25 cellular contexts compared by ENCODE assay signal in genomic region chr17:5532581-5532980, GRCh38.
"Had no signal": no experiment of that assay in that cellular context is flagged by ENCODE, and none has a peak within 500 bp of the region (broad histone marks: within the 10 kb centered on the region; RNA-seq: fewer than 3 reads in every experiment).

No MANE protein-coding gene starts in this region.

- H3K27ac ChIP-seq: ascending aorta, breast epithelium, cardiac muscle cell, colonic mucosa had no signal

- H3K27me3 ChIP-seq: ascending aorta, breast epithelium, cardiac muscle cell, colonic mucosa had no signal

- ATAC-seq: activated CD4-positive, alpha-beta T cell treated with anti-CD3 and anti-CD28 coated beads for 36 hours; activated CD8-positive, alpha-beta T cell treated with anti-CD3 and anti-CD28 coated beads, Interleukin-2, amount 10 ng/mL, durations not matched to agents 7 days and 5 days; activated T-cell treated with anti-CD3 and anti-CD28 coated beads, Interleukin-2, amount 50 U/mL, for 4 hours; esophagus mucosa; SK-N-SH treated with all-trans-retinoic acid at 6 μM for 48 hours had no signal

- H3K36me3 Mint-ChIP-seq: brain had no signal

- DNase-seq: activated CD4-positive, alpha-beta memory T cell treated with anti-CD3 and anti-CD28 coated beads for 36 hours; activated CD4-positive, alpha-beta T cell treated with anti-CD3 and anti-CD28 coated beads for 36 hours; activated CD4-positive, alpha-beta T cell treated with anti-CD3 and anti-CD28 coated beads, Interleukin-2, amount 10 ng/mL, durations not matched to agents 24 days and 14 days; activated CD4-positive, CD25-positive, alpha-beta regulatory T cell; activated CD4-positive, CD25-positive, alpha-beta regulatory T cell treated with anti-CD3 and anti-CD28 coated beads, Interleukin-2, amount 50 U/mL, for 72 hours; activated CD8-positive, alpha-beta memory T cell treated with anti-CD3 and anti-CD28 coated beads, Interleukin-2, amount 50 U/mL, for 48 hours; activated CD8-positive, alpha-beta T cell treated with anti-CD3 and anti-CD28 coated beads, Interleukin-2, amount 10 ng/mL, durations not matched to agents 7 days and 5 days; activated naive CD4-positive, alpha-beta T cell treated with anti-CD3 and anti-CD28 coated beads, Interleukin-2, amount 50 U/mL, for 16 hours; activated naive CD8-positive, alpha-beta T cell treated with anti-CD3 and anti-CD28 coated beads, Interleukin-2, amount 10 ng/mL, durations not matched to agents 7 days and 5 days; activated T-cell treated with anti-CD3 and anti-CD28 coated beads for 4 hours; activated T-cell treated with anti-CD3 and anti-CD28 coated beads, Interleukin-2, amount 50 U/mL, for 4 hours; central memory CD4-positive, alpha-beta T cell; cerebellar nuclear complex; colonic mucosa; effector CD8-positive, alpha-beta T cell; endodermal cell; foreskin fibroblast; T-helper 2 cell had no signal

- H3K4me1 Mint-ChIP-seq: activated CD4-positive, alpha-beta T cell treated with anti-CD3 and anti-CD28 coated beads for 36 hours; activated CD4-positive, alpha-beta T cell treated with anti-CD3 and anti-CD28 coated beads, Interleukin-2, amount 10 ng/mL, durations not matched to agents 24 days and 14 days; activated naive CD8-positive, alpha-beta T cell treated with anti-CD3 and anti-CD28 coated beads, Interleukin-2, amount 10 ng/mL, durations not matched to agents 7 days and 5 days; endodermal cell had no signal

- H3K4me1 ChIP-seq: breast epithelium, colonic mucosa had no signal

- H3K27me3 Mint-ChIP-seq: activated CD4-positive, alpha-beta memory T cell treated with anti-CD3 and anti-CD28 coated beads for 36 hours; activated CD4-positive, alpha-beta T cell treated with anti-CD3 and anti-CD28 coated beads for 36 hours; activated CD4-positive, alpha-beta T cell treated with anti-CD3 and anti-CD28 coated beads, Interleukin-2, amount 10 ng/mL, durations not matched to agents 24 days and 14 days; activated naive CD8-positive, alpha-beta T cell treated with anti-CD3 and anti-CD28 coated beads, Interleukin-2, amount 10 ng/mL, durations not matched to agents 7 days and 5 days had no signal

- H3K36me3 ChIP-seq: breast epithelium, cardiac muscle cell, colonic mucosa had no signal

- H3K4me3 ChIP-seq: ascending aorta, breast epithelium, cardiac muscle cell, colonic mucosa had no signal

- H3K9me3 ChIP-seq: ascending aorta, breast epithelium, colonic mucosa had no signal

- H3K4me3 Mint-ChIP-seq: activated CD4-positive, alpha-beta memory T cell treated with anti-CD3 and anti-CD28 coated beads for 36 hours; activated CD4-positive, alpha-beta T cell treated with anti-CD3 and anti-CD28 coated beads for 36 hours; activated CD4-positive, alpha-beta T cell treated with anti-CD3 and anti-CD28 coated beads, Interleukin-2, amount 10 ng/mL, durations not matched to agents 24 days and 14 days; activated CD8-positive, alpha-beta T cell treated with anti-CD3 and anti-CD28 coated beads, Interleukin-2, amount 10 ng/mL, durations not matched to agents 7 days and 5 days; activated naive CD8-positive, alpha-beta T cell treated with anti-CD3 and anti-CD28 coated beads, Interleukin-2, amount 10 ng/mL, durations not matched to agents 7 days and 5 days; activated T-cell treated with anti-CD3 and anti-CD28 coated beads, Interleukin-2, amount 50 U/mL, for 4 hours; activated T-helper 1 cell treated with anti-CD3 and anti-CD28 coated beads, Interleukin-12 subunit alpha, Interleukin-12 subunit beta, Interleukin-2, Interleukin-4 antibody, amounts not matched to agents 30 ng/mL and 10 ng/mL and 1 ng/mL, durations not matched to agents 14 hours and 24 hours and 36 hours; brain; endodermal cell had no signal

- H3K9me3 Mint-ChIP-seq: activated CD4-positive, alpha-beta memory T cell treated with anti-CD3 and anti-CD28 coated beads for 36 hours; activated CD4-positive, alpha-beta T cell treated with anti-CD3 and anti-CD28 coated beads, Interleukin-2, amount 10 ng/mL, durations not matched to agents 24 days and 14 days; activated naive CD8-positive, alpha-beta T cell treated with anti-CD3 and anti-CD28 coated beads, Interleukin-2, amount 10 ng/mL, durations not matched to agents 7 days and 5 days; activated T-cell treated with anti-CD3 and anti-CD28 coated beads, Interleukin-2, amount 50 U/mL, for 4 hours; activated T-helper 1 cell treated with anti-CD3 and anti-CD28 coated beads, Interleukin-12 subunit alpha, Interleukin-12 subunit beta, Interleukin-2, Interleukin-4 antibody, amounts not matched to agents 30 ng/mL and 10 ng/mL and 1 ng/mL, durations not matched to agents 14 hours and 24 hours and 36 hours; brain; endodermal cell had no signal

- H3K27ac Mint-ChIP-seq: activated CD4-positive, alpha-beta memory T cell treated with anti-CD3 and anti-CD28 coated beads for 36 hours; activated CD4-positive, alpha-beta T cell treated with anti-CD3 and anti-CD28 coated beads for 36 hours; activated CD4-positive, alpha-beta T cell treated with anti-CD3 and anti-CD28 coated beads, Interleukin-2, amount 10 ng/mL, durations not matched to agents 24 days and 14 days; activated CD8-positive, alpha-beta T cell treated with anti-CD3 and anti-CD28 coated beads, Interleukin-2, amount 10 ng/mL, durations not matched to agents 7 days and 5 days; activated T-helper 1 cell treated with anti-CD3 and anti-CD28 coated beads, Interleukin-12 subunit alpha, Interleukin-12 subunit beta, Interleukin-2, Interleukin-4 antibody, amounts not matched to agents 30 ng/mL and 10 ng/mL and 1 ng/mL, durations not matched to agents 14 hours and 24 hours and 36 hours; brain; endodermal cell had no signal
